ENCODE assay signal across 13 cellular contexts in the genomic region with DNA sequence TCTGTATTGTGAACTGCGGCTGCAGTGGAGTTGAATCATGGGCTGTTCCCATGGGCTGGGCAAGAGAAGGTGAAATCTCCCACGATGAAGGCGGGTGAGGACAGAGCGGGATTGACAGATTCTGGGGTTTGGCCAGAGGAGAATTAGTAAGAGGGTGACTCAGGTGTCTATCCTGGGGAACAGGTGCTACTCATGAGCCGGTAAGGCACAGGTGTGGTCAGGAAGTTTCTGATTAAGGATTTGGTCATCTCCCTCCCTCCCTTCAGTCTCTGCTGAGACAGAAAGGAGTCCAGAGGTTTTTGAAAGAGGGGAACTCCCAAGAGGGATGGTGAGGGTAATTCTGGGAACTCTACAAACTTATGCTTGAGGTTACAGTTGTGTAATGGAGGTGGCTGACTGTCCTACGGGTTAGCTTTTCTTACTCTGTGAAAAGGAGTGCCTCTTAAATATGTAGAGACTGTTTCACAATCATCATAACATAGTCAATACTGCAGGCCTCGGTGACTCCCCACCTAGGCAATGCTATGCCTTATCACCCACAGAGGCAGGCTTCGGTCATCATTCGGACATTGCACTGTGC. TPM values are rescaled to one million over a fixed set of nuclear protein-coding genes. Genes with fewer than 3 reads are reported as not detected.
A peak's percentile ranks its signal among the peaks of the same experiment; 100 is the strongest.
DNase-seq lines count a peak whose midpoint lies in the region; ATAC-seq and TF ChIP-seq lines count a peak whose summit lies in the region.
"Had no signal": no experiment of that assay in that cellular context is flagged by ENCODE, and none has a peak within 500 bp of the region (broad histone marks: within the 10 kb centered on the region; RNA-seq: fewer than 3 reads in every experiment).

No MANE protein-coding gene starts in this region.

- ATAC-seq in activated CD4-positive, CD25-positive, alpha-beta regulatory T cell treated with anti-CD3 and anti-CD28 coated beads, Interleukin-2, amount 50 U/mL, for 24 hours, result peak; percentile 33 to 56
- peak; percentile 52 for ATAC-seq in stimulated activated naive CD8-positive, alpha-beta T cell treated with anti-CD3 and anti-CD28 coated beads, Interleukin-15, Interleukin-2, amounts not matched to agents 100 U/mL and 50 U/mL, for 24 hours
- ATAC-seq in GM21423 (IDR thresholded peaks at IDR 0.05; ENCODE audit: unreplicated experiment), result no peak
- ATAC-seq: A549, Panc1, right cardiac atrium had no signal

- in situ Hi-C loops in G401 (cut with HindIII; ENCODE audit: low sequenced_read_pairs), result no loop called here

- no peak for TF ChIP-seq CTCF in fibroblast of mammary gland (conservative IDR thresholded peaks at IDR 0.05; ENCODE audit: control insufficient read depth, insufficient read depth, low read depth, low read length)

- no peak for DNase-seq in activated CD4-positive, CD25-positive, alpha-beta regulatory T cell treated with anti-CD3 and anti-CD28 coated beads, Interleukin-2, amount 50 U/mL, for 72 hours
- peak; percentile 19 for DNase-seq in NOMO-1 treated with dmso at 0.1 percent for 144 hours (lab: John Stamatoyannopoulos, UW; ENCODE audit: unreplicated experiment)
- DNase-seq in fibroblast of mammary gland (ENCODE audit: low read depth), result peak; percentile 26
- no peak for DNase-seq in stimulated activated naive CD8-positive, alpha-beta T cell treated with anti-CD3 and anti-CD28 coated beads, Interleukin-15, Interleukin-2, amounts not matched to agents 100 U/mL and 50 U/mL, for 24 hours
- DNase-seq in effector CD8-positive, alpha-beta T cell (lab: John Stamatoyannopoulos, UW), result no peak
- no peak for DNase-seq in G401 (ENCODE audit: low spot score)
- DNase-seq: cerebellar nuclear complex, DND-41, right cardiac atrium had no signal

- no peak overlapping the region for H3K4me3 ChIP-seq in fibroblast of mammary gland (ENCODE audit: control insufficient read depth, low read depth, low read length)
- H3K4me3 ChIP-seq: A549 had no signal

RNA-seq across cellular contexts. Expression of a gene that starts 31.5 kb away (rescaled TPM):
- total RNA-seq in G401 (2014; rRNA removed; shearing (Covaris generic)), result 0.06 TPM in 1 of 2 replicates, not detected in the other

RNA-seq across cellular contexts. Expression of a gene that starts 45.0 kb away (rescaled TPM):
- total RNA-seq in G401 (2014; rRNA removed; shearing (Covaris generic)), result 91.8 and 100 TPM in 2 replicates

RNA-seq across cellular contexts. Expression of a gene that starts 59.5 kb away (rescaled TPM):
- total RNA-seq in G401 (2014; rRNA removed; shearing (Covaris generic)), result 0.31 and 0.64 TPM in 2 replicates

Comparison
In these comparisons a context has a peak if more than half of its experiments do, and no peak if none do; other contexts are left out.
1. DNase-seq: peak in NOMO-1 treated with dmso at 0.1 percent for 144 hours (single experiment) and fibroblast of mammary gland (single experiment); none in activated CD4-positive, CD25-positive, alpha-beta regulatory T cell treated with anti-CD3 and anti-CD28 coated beads, Interleukin-2, amount 50 U/mL, for 72 hours (single experiment), stimulated activated naive CD8-positive, alpha-beta T cell treated with anti-CD3 and anti-CD28 coated beads, Interleukin-15, Interleukin-2, amounts not matched to agents 100 U/mL and 50 U/mL, for 24 hours (single experiment), effector CD8-positive, alpha-beta T cell (single experiment) and G401 (single experiment).